In genomic region chr3:177131927-177132636, GRCh38 we compare ENCODE assay signal across 13 cellular contexts.
DNase-seq lines count a peak whose midpoint lies in the region; ATAC-seq and TF ChIP-seq lines count a peak whose summit lies in the region.
"Had no signal": no experiment of that assay in that cellular context is flagged by ENCODE, and none has a peak within 500 bp of the region (broad histone marks: within the 10 kb centered on the region; RNA-seq: fewer than 3 reads in every experiment).

No MANE protein-coding gene starts in this region.

- H3K27me3 Mint-ChIP-seq in IgD-negative memory B cell (no peaks in the 10 kb centered on the region), nephron (ENCODE audit: low read depth) (no peaks in the 10 kb centered on the region)
- H3K27me3 Mint-ChIP-seq in activated CD8-positive, alpha-beta T cell treated with anti-CD3 and anti-CD28 coated beads for 36 hours: no peaks in the 10 kb centered on the region

- intact Hi-C loops in activated CD8-positive, alpha-beta T cell treated with anti-CD3 and anti-CD28 coated beads for 36 hours (cut with micrococcal nuclease): no loop called here

- POLR2A ChIA-PET in activated CD8-positive, alpha-beta T cell treated with anti-CD3 and anti-CD28 coated beads for 36 hours (lab: Charles Lee): interaction anchor here (1.0 kb wide), 1 partner anchor 14 kb away, joined by 3 read pairs; no protein-coding TSS in a partner anchor

- peaks cover 12% of the 10 kb centered on the region for H3K36me3 Mint-ChIP-seq in IgD-negative memory B cell
- H3K36me3 Mint-ChIP-seq in activated CD8-positive, alpha-beta T cell treated with anti-CD3 and anti-CD28 coated beads for 36 hours (ENCODE audit: low read depth): peaks cover 46% of the 10 kb centered on the region
- peaks cover 67% of the 10 kb centered on the region for H3K36me3 Mint-ChIP-seq in nephron (ENCODE audit: low read depth)

- DNase-seq in NCI-H748 (lab: John Stamatoyannopoulos, UW; ENCODE audit: unreplicated experiment) (peak; percentile 24), NCI-H748 treated with DMSO at 0.1 percent for 48 hours (lab: John Stamatoyannopoulos, UW) (no peak), cerebellar nuclear complex (lab: John Stamatoyannopoulos, UW) (no peak), COLO829 (ENCODE audit: low spot score) (no peak)
- DNase-seq in activated CD8-positive, alpha-beta T cell treated with anti-CD3 and anti-CD28 coated beads for 36 hours: no peak
- DNase-seq: amniotic stem cell, DMS79, dorsolateral prefrontal cortex, NCI-H526, SHP77 had no signal

- H3K4me1 Mint-ChIP-seq in IgD-negative memory B cell (peaks cover 44 to 50% (median 50%) of the 10 kb centered on the region in 3 donors), nephron (peaks cover 31% of the 10 kb centered on the region)
- H3K4me1 Mint-ChIP-seq in activated CD8-positive, alpha-beta T cell treated with anti-CD3 and anti-CD28 coated beads for 36 hours (ENCODE audit: low read depth): peaks cover 70% of the 10 kb centered on the region

- no peaks in the 10 kb centered on the region for H3K9me3 Mint-ChIP-seq in IgD-negative memory B cell
- H3K9me3 Mint-ChIP-seq in activated CD8-positive, alpha-beta T cell treated with anti-CD3 and anti-CD28 coated beads for 36 hours: peaks cover 2% of the 10 kb centered on the region
- H3K9me3 Mint-ChIP-seq in nephron: peaks cover 5% of the 10 kb centered on the region

- no peak for ATAC-seq in activated CD8-positive, alpha-beta T cell treated with anti-CD3 and anti-CD28 coated beads for 36 hours
- no peak for ATAC-seq in HG03045 (IDR thresholded peaks at IDR 0.05; ENCODE audit: unreplicated experiment)

- H3K4me3 Mint-ChIP-seq in IgD-negative memory B cell (peak overlapping the region in 2 of 4 donors; percentile 21 to 60), nephron (no peak overlapping the region)
- H3K4me3 Mint-ChIP-seq in activated CD8-positive, alpha-beta T cell treated with anti-CD3 and anti-CD28 coated beads for 36 hours: no peak overlapping the region

- H3K27ac Mint-ChIP-seq in IgD-negative memory B cell (peak overlapping the region in 2 of 3 donors; percentile 32 to 48), nephron (peak overlapping the region; percentile 16 to 56 (median 20))
- H3K27ac Mint-ChIP-seq in activated CD8-positive, alpha-beta T cell treated with anti-CD3 and anti-CD28 coated beads for 36 hours: peak overlapping the region; percentile 23

- CTCF ChIA-PET in activated CD8-positive, alpha-beta T cell treated with anti-CD3 and anti-CD28 coated beads for 36 hours (lab: Charles Lee): no interaction called here

- TF ChIP-seq CTCF in activated CD8-positive, alpha-beta T cell treated with anti-CD3 and anti-CD28 coated beads for 36 hours (IDR thresholded peaks at IDR 0.05): no peak
- TF ChIP-seq CTCF in nephron (IDR thresholded peaks at IDR 0.05; ENCODE audit: unreplicated experiment in 3 of 3): no peak
